12 cellular contexts compared by ENCODE assay signal in genomic region chr12:101018540-101018939, GRCh38.
DNase-seq lines count a peak whose midpoint lies in the region; ATAC-seq, FAIRE-seq and TF ChIP-seq lines count a peak whose summit lies in the region.
"Had no signal": no experiment of that assay in that cellular context is flagged by ENCODE, and none has a peak within 500 bp of the region (broad histone marks: within the 10 kb centered on the region; RNA-seq: fewer than 3 reads in every experiment).

No MANE protein-coding gene starts in this region.

- no peak overlapping the region for H3K9ac ChIP-seq in IMR-90 (ENCODE audit: low read depth, low read length)

- dilution Hi-C loops in IMR-90 (cut with HindIII; ENCODE audit: low sequenced_read_pairs, unreplicated experiment), result no loop called here

- H3K27ac ChIP-seq in IMR-90 (ENCODE audit: insufficient read depth, low read length), result no peak overlapping the region
- H3K27ac ChIP-seq in left lung, result no peak overlapping the region

- H4K91ac ChIP-seq in IMR-90 (ENCODE audit: insufficient read depth, low read depth, low read length), result no peak overlapping the region

- peaks cover 0 to 4% of the 10 kb centered on the region in 2 experiments; a peak in 1 of 4 replicates for H3K79me1 ChIP-seq in IMR-90 (ENCODE audit: low read depth in 1 of 2, low read length in 2 of 2)

- H3K23ac ChIP-seq in IMR-90 (ENCODE audit: low read depth, low read length), result no peak overlapping the region

- intact Hi-C loops in IMR-90 (cut with micrococcal nuclease), result no loop called here
- intact Hi-C loops in left lung (cut with DNase I), result no loop called here

- H3K9me3 ChIP-seq in IMR-90 (ENCODE audit: control insufficient read depth, insufficient read depth, low read length) (no peaks in the 10 kb centered on the region; the same call in 1 of the 2 replicates), left lung (no peaks in the 10 kb centered on the region)

- POLR2A ChIA-PET in IMR-90 (lab: Charles Lee; ENCODE audit: unreplicated experiment), result no interaction called here

- H3K27me3 ChIP-seq in IMR-90 (ENCODE audit: control insufficient read depth, insufficient read depth, low read length) (no peaks in the 10 kb centered on the region), bronchial epithelial cell (ENCODE audit: control insufficient read depth, insufficient read depth, low read length) (no peaks in the 10 kb centered on the region), left lung (no peaks in the 10 kb centered on the region), H7 (ENCODE audit: control insufficient read depth, insufficient read depth, low read length) (no peaks in the 10 kb centered on the region)

- peak; percentile 77 for FAIRE-seq in bronchial epithelial cell (lab: Jason Lieb, UNC)

- no peak overlapping the region for H2AFZ ChIP-seq in IMR-90 (replicated peaks; ENCODE audit: low read length, poor library complexity)

- no peak overlapping the region for H3K4ac ChIP-seq in IMR-90 (ENCODE audit: low read depth, low read length)

- no peak overlapping the region for H2AK9ac ChIP-seq in IMR-90 (replicated peaks; ENCODE audit: low read depth, low read length, poor library complexity)

- H3K9me1 ChIP-seq in IMR-90 (ENCODE audit: insufficient read depth, low read length), result no peaks in the 10 kb centered on the region

- H2BK120ac ChIP-seq in IMR-90 (ENCODE audit: low read depth, low read length), result no peak overlapping the region

- DNase-seq in AG08396 (ENCODE audit: low spot score), result peak; percentile 45
- peak; percentile 91 for DNase-seq in IMR-90
- peak; percentile 96 for DNase-seq in bronchial epithelial cell (ENCODE audit: low read depth)
- no peak for DNase-seq in left lung
- no peak for DNase-seq in cerebellum (ENCODE audit: low spot score)
- no peak for DNase-seq in DMS 273 treated with DMSO at 0.1 percent for 48 hours (lab: John Stamatoyannopoulos, UW)
- DNase-seq in H7, result no peak
- DNase-seq: activated T-cell treated with anti-CD3 and anti-CD28 coated beads for 4 hours; effector CD8-positive, alpha-beta T cell; left colon; NCI-H2227 treated with DMSO at 0.1 percent for 48 hours had no signal

- peak overlapping the region in 1 of 2 experiments; percentile 11; a peak in 1 of 4 replicates for H4K8ac ChIP-seq in IMR-90 (ENCODE audit: low read depth in 2 of 2, low read length in 2 of 2)

- no peak for TF ChIP-seq RAD21 in IMR-90 (IDR thresholded peaks at IDR 0.05; ENCODE audit: low read length)

- CTCF ChIA-PET in IMR-90 (lab: Yijun Ruan, JAX), result no interaction called here

- H2BK5ac ChIP-seq in IMR-90 (ENCODE audit: low read depth, low read length, poor library complexity, severe bottlenecking), result no peak overlapping the region

- no peak overlapping the region for H3K14ac ChIP-seq in IMR-90 (replicated peaks; ENCODE audit: low read depth, low read length)

- no peak overlapping the region for H3K4me2 ChIP-seq in IMR-90 (ENCODE audit: low read depth, low read length)

- no peak overlapping the region for H2BK20ac ChIP-seq in IMR-90 (ENCODE audit: low read depth, low read length)

- BruUV-seq in IMR-90 (replicated peaks; lab: Mats Ljungman, UMichigan), result no TSS peak

- no peak for TF ChIP-seq POLR2A in IMR-90 (IDR thresholded peaks at IDR 0.05; ENCODE audit: low read depth, low read length)

- no peak overlapping the region for H4K5ac ChIP-seq in IMR-90 (ENCODE audit: low read depth, low read length)

- peaks cover 9% of the 10 kb centered on the region for H3K36me3 ChIP-seq in IMR-90 (ENCODE audit: control insufficient read depth, insufficient read depth, low read length)
- H3K36me3 ChIP-seq in bronchial epithelial cell (ENCODE audit: control insufficient read depth, insufficient read depth, low read length), result no peaks in the 10 kb centered on the region
- H3K36me3 ChIP-seq in left lung, result no peaks in the 10 kb centered on the region
- no peaks in the 10 kb centered on the region for H3K36me3 ChIP-seq in H7 (replicated peaks; ENCODE audit: control insufficient read depth, insufficient read depth, low read length)

- no peak overlapping the region for H2AK5ac ChIP-seq in IMR-90 (ENCODE audit: low read depth, low read length)

- H3K56ac ChIP-seq in IMR-90 (ENCODE audit: extremely low read depth, insufficient read depth, low read length), result no peak overlapping the region

- 100% methylated on average over 1 of the region's 2 CpGs; no CpG with 5 or more reads in 1 of the 2 experiments for WGBS in IMR-90 (ENCODE audit: extremely low coverage in 2 of 2, insufficient read length in 1 of 2), 2 experiments

- H3K18ac ChIP-seq in IMR-90 (ENCODE audit: low read depth, low read length), result no peak overlapping the region

- H3K4me3 ChIP-seq in IMR-90 (ENCODE audit: insufficient read depth, low read depth, low read length) (no peak overlapping the region), bronchial epithelial cell (ENCODE audit: low read depth, low read length) (no peak overlapping the region), left lung (no peak overlapping the region), H7 (ENCODE audit: insufficient read depth, low read depth, low read length) (no peak overlapping the region)

- H4K20me1 ChIP-seq in IMR-90 (ENCODE audit: insufficient read depth, low read length), result no peaks in the 10 kb centered on the region

- H2BK15ac ChIP-seq in IMR-90 (ENCODE audit: low read depth, low read length), result no peak overlapping the region

- ATAC-seq in IMR-90 (ENCODE audit: low read depth) (peak; percentile 52), left lung (peak; percentile 76), HG03432 (IDR thresholded peaks at IDR 0.05; ENCODE audit: unreplicated experiment) (no peak)
- ATAC-seq: left colon had no signal

- peaks cover 11% of the 10 kb centered on the region for H3K4me1 ChIP-seq in IMR-90 (ENCODE audit: control insufficient read depth, insufficient read depth, low read length)
- H3K4me1 ChIP-seq in left lung, result no peaks in the 10 kb centered on the region

- in situ Hi-C loops in IMR-90 (cut with MboI; ENCODE audit: low sequenced_read_pairs), result no loop called here

- no peak for TF ChIP-seq CTCF in IMR-90 (conservative IDR thresholded peaks at IDR 0.05; ENCODE audit: low read depth, low read length)
- TF ChIP-seq CTCF in bronchial epithelial cell (IDR thresholded peaks at IDR 0.05; ENCODE audit: insufficient read depth, low read length, severe bottlenecking), result no peak
- no peak for TF ChIP-seq CTCF in left lung (IDR thresholded peaks at IDR 0.05)

TF ChIP-seq in IMR-90, 13 proteins besides CTCF, POLR2A, EP300 and RAD21:
- TF ChIP-seq MAZ (IDR thresholded peaks at IDR 0.05; ENCODE audit: borderline replicate concordance, low read depth, low read length) (no peak), MAFK (IDR thresholded peaks at IDR 0.05; ENCODE audit: low read depth, low read length) (peak; percentile 91), RFX5 (IDR thresholded peaks at IDR 0.05; ENCODE audit: low read depth, low read length) (no peak), NFE2L2 (IDR thresholded peaks at IDR 0.05; ENCODE audit: low read depth, low read length) (peak; percentile 30; the same call in 1 of the 2 replicates)

Comparison
In these comparisons a context has a peak if more than half of its experiments do, and no peak if none do; other contexts are left out.
1. DNase-seq: peak in AG08396 (single experiment), IMR-90 (single experiment) and bronchial epithelial cell (single experiment); none in left lung (0 of 2), cerebellum (single experiment), DMS 273 treated with DMSO at 0.1 percent for 48 hours (single experiment) and H7 (single experiment).